8 cellular contexts compared by ENCODE assay signal in the genomic region with DNA sequence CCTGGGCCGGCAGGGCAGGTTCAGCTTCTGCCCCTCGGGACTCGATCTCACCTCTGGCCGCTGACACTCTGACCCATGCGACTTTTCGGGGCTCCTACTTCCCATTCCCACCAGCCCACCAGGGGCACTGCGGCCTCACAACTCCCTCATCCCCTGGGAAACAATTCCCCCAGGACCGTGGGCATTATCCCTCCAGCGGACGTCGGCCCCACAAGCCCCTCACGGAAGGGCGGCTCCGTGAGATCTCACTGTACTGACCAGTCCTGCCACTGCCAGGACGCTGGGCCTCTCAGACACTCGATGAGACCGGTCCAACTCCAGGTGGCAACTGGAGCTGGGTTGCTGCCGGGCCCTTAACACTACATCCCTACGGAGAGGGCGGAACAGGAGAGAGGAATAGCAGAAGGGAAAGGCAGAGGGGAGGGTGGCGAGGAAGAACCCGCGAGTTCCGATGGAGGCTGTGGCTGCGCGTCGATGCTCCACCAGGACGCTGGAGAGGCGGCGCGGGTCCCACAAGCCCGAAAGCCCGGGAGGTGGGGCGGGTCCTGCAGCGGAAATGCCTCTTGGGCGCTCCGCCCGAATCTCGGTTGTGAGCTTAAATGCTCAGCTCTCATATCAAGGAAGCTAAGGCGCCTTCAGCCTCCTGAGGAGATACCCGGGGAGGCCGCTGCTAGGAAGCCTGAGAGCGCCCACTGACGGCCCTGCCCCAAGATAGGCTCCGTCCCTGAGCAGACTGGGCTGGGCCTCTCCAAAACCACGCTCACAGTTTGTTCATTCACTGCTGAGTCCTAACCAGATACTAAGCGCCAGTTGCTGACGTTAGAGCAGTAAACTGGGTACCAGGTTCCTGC. TPM values are rescaled to one million over a fixed set of nuclear protein-coding genes. Genes with fewer than 3 reads are reported as not detected.
A peak's percentile ranks its signal among the peaks of the same experiment; 100 is the strongest.
DNase-seq lines count a peak whose midpoint lies in the region; ATAC-seq and TF ChIP-seq lines count a peak whose summit lies in the region.

No MANE protein-coding gene starts in this region.

- H2AFZ ChIP-seq in GM23338: peak overlapping the region; percentile 98

- H3K9me3 Mint-ChIP-seq in GM23338: peaks cover 3% of the 10 kb centered on the region; the same call in 2 of the 3 replicates
- H3K9me3 Mint-ChIP-seq in stimulated activated memory B cell treated with anti-CD40 and anti-IgM and Interleukin-4, amounts not matched to agents 10 μg/mL and 1 μg/mL and 100 μg/mL, for 72 hours: no peaks in the 10 kb centered on the region

- ATAC-seq in GM23338 (peak; percentile 87), GM18867 (IDR thresholded peaks at IDR 0.05; ENCODE audit: unreplicated experiment) (no peak), GM19452 (IDR thresholded peaks at IDR 0.05; ENCODE audit: unreplicated experiment) (no peak)
- peak; percentile 59 for ATAC-seq in stimulated activated memory B cell treated with anti-CD40 and anti-IgM and Interleukin-4, amounts not matched to agents 10 μg/mL and 1 μg/mL and 100 μg/mL, for 72 hours

- peaks cover 21% of the 10 kb centered on the region for H3K36me3 Mint-ChIP-seq in GM23338 (ENCODE audit: low read depth)
- peaks cover 37% of the 10 kb centered on the region for H3K36me3 Mint-ChIP-seq in stimulated activated memory B cell treated with anti-CD40 and anti-IgM and Interleukin-4, amounts not matched to agents 10 μg/mL and 1 μg/mL and 100 μg/mL, for 72 hours

- H3K4me1 Mint-ChIP-seq in GM23338: 0 out of 3 replicates have a peak, but pooled peaks cover 2% of the 10 kb centered on the region
- peaks cover 21% of the 10 kb centered on the region for H3K4me1 Mint-ChIP-seq in stimulated activated memory B cell treated with anti-CD40 and anti-IgM and Interleukin-4, amounts not matched to agents 10 μg/mL and 1 μg/mL and 100 μg/mL, for 72 hours

- peak overlapping the region; percentile 88 for H3K4me2 ChIP-seq in GM23338

- no peaks in the 10 kb centered on the region for H4K20me1 ChIP-seq in GM23338 (replicated peaks; ENCODE audit: insufficient read depth)

- no peaks in the 10 kb centered on the region for H3K27me3 Mint-ChIP-seq in GM23338 (ENCODE audit: insufficient read depth, low read depth, poor library complexity)
- no peaks in the 10 kb centered on the region for H3K27me3 Mint-ChIP-seq in stimulated activated memory B cell treated with anti-CD40 and anti-IgM and Interleukin-4, amounts not matched to agents 10 μg/mL and 1 μg/mL and 100 μg/mL, for 72 hours

- no peaks in the 10 kb centered on the region for H3K79me2 ChIP-seq in GM23338 (replicated peaks; ENCODE audit: insufficient read depth)

- H3F3A ChIP-seq in GM23338 (replicated peaks; ENCODE audit: low read depth): peaks cover 5% of the 10 kb centered on the region; the same call in 1 of the 2 replicates

- peak overlapping the region; percentile 91 for H3K27ac ChIP-seq in GM23338 (ENCODE audit: low read depth)

- peak overlapping the region; percentile 53 for H3K4me3 ChIP-seq in GM23338

- peak overlapping the region; percentile 38; the same call in 2 of the 3 replicates for H3K4me3 Mint-ChIP-seq in GM23338
- H3K4me3 Mint-ChIP-seq in stimulated activated memory B cell treated with anti-CD40 and anti-IgM and Interleukin-4, amounts not matched to agents 10 μg/mL and 1 μg/mL and 100 μg/mL, for 72 hours: peak overlapping the region; percentile 70

- DNase-seq in GM23338 (ENCODE audit: low spot score): peak; percentile 89
- DNase-seq in activated naive CD4-positive, alpha-beta T cell treated with anti-CD3 and anti-CD28 coated beads, Interleukin-2, amount 50 U/mL, for 16 hours: peak; percentile 49
- peak; percentile 68 for DNase-seq in islet precursor cell
- DNase-seq in GDM1 (lab: John Stamatoyannopoulos, UW): no peak
- no peak for DNase-seq in GM03348 (ENCODE audit: low spot score)

- peak; percentile 42 to 44 for TF ChIP-seq CTCF in GM23338 (conservative IDR thresholded peaks at IDR 0.05; ENCODE audit: low read depth in 2 of 2)

- peaks cover 4% of the 10 kb centered on the region; the same call in 1 of the 2 replicates for H3K9me2 ChIP-seq in GM23338 (ENCODE audit: insufficient read depth)

- H3K27me3 ChIP-seq in GM23338 (ENCODE audit: insufficient read depth): no peaks in the 10 kb centered on the region

- no peaks in the 10 kb centered on the region for H3K36me3 ChIP-seq in GM23338 (ENCODE audit: insufficient read depth)

- no peak overlapping the region for H3K27ac Mint-ChIP-seq in GM23338
- peak overlapping the region; percentile 69 for H3K27ac Mint-ChIP-seq in stimulated activated memory B cell treated with anti-CD40 and anti-IgM and Interleukin-4, amounts not matched to agents 10 μg/mL and 1 μg/mL and 100 μg/mL, for 72 hours

- peaks cover 5% of the 10 kb centered on the region; the same call in 1 of the 2 replicates for H3K4me1 ChIP-seq in GM23338 (ENCODE audit: insufficient read depth)

TF ChIP-seq in GM23338, 12 proteins besides CTCF, POLR2A, EP300 and RAD21:
- 0 out of 2 replicates have a peak, but pooled peaks have one; percentile 15 for TF ChIP-seq POLR2AphosphoS5 (IDR thresholded peaks at IDR 0.05; ENCODE audit: low read depth)
- TF ChIP-seq STAT1 (IDR thresholded peaks at IDR 0.05; ENCODE audit: unreplicated experiment): no peak

RNA-seq across cellular contexts. Expression of gene VCP, which starts 36.3 kb away (rescaled TPM):
- total RNA-seq in GM23338 (2014; rRNA removed; shearing (Covaris generic)): 361 and 408 TPM in 2 replicates
- polyA plus RNA-seq in GM23338 (2016; fragmentation: Nextera tagmentation; extraction: Ambion mirVana): 113 and 130 TPM in 2 replicates

RNA-seq across cellular contexts. Expression of gene FANCG, which starts 43.7 kb away (rescaled TPM):
- total RNA-seq in GM23338 (2014; rRNA removed; shearing (Covaris generic)): 47.0 and 56.2 TPM in 2 replicates
- polyA plus RNA-seq in GM23338 (2016; fragmentation: Nextera tagmentation; extraction: Ambion mirVana): 53.1 and 53.8 TPM in 2 replicates

RNA-seq across cellular contexts. Expression of gene DNAJB5, which starts 46.5 kb away (rescaled TPM):
- total RNA-seq in GM23338 (2014; rRNA removed; shearing (Covaris generic)): 37.4 and 37.6 TPM in 2 replicates
- 20.3 and 22.6 TPM in 2 replicates for polyA plus RNA-seq in GM23338 (2016; fragmentation: Nextera tagmentation; extraction: Ambion mirVana)

Comparison
In these comparisons a context has a peak if more than half of its experiments do, and no peak if none do; other contexts are left out.
1. ATAC-seq: peak in GM23338 (single experiment) and stimulated activated memory B cell treated with anti-CD40 and anti-IgM and Interleukin-4, amounts not matched to agents 10 μg/mL and 1 μg/mL and 100 μg/mL, for 72 hours (single experiment); none in GM18867 (single experiment) and GM19452 (single experiment).
2. DNase-seq: peak in GM23338 (single experiment), activated naive CD4-positive, alpha-beta T cell treated with anti-CD3 and anti-CD28 coated beads, Interleukin-2, amount 50 U/mL, for 16 hours (single experiment) and islet precursor cell (single experiment); none in GDM1 (single experiment) and GM03348 (single experiment).